In the genomic region with DNA sequence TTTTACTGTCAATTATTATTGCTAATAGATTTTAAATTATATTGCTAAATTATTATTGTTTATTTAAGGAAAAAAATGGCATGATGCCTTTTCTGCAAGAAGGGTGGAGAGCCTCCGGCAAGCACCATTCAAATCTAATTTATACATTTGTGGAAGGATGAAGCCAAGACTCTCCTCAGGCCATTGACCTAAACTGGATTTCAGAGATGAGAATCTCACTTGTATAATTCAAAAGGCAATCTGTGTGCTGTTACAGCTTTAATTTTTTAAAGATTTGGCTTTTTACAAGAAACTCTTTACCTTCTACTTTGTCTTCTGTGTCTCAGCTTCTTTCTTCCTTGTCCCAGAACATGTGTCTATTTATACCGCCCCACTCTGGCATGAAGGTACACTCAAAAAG, we compare ENCODE assay signal across 6 cellular contexts.
"Had no signal": no experiment of that assay in that cellular context is flagged by ENCODE, and none has a peak within 500 bp of the region (broad histone marks: within the 10 kb centered on the region; RNA-seq: fewer than 3 reads in every experiment).

No MANE protein-coding gene starts in this region.

- H3K4me3 ChIP-seq: GM23338 had no signal

- ATAC-seq: GM23338, HepG2 had no signal

- DNase-seq: H9, HCEC 1CT, KBM-7 had no signal

- H3K27ac ChIP-seq: HL-60 had no signal

- H3K4me2 ChIP-seq: GM23338 had no signal
